In the genomic region with DNA sequence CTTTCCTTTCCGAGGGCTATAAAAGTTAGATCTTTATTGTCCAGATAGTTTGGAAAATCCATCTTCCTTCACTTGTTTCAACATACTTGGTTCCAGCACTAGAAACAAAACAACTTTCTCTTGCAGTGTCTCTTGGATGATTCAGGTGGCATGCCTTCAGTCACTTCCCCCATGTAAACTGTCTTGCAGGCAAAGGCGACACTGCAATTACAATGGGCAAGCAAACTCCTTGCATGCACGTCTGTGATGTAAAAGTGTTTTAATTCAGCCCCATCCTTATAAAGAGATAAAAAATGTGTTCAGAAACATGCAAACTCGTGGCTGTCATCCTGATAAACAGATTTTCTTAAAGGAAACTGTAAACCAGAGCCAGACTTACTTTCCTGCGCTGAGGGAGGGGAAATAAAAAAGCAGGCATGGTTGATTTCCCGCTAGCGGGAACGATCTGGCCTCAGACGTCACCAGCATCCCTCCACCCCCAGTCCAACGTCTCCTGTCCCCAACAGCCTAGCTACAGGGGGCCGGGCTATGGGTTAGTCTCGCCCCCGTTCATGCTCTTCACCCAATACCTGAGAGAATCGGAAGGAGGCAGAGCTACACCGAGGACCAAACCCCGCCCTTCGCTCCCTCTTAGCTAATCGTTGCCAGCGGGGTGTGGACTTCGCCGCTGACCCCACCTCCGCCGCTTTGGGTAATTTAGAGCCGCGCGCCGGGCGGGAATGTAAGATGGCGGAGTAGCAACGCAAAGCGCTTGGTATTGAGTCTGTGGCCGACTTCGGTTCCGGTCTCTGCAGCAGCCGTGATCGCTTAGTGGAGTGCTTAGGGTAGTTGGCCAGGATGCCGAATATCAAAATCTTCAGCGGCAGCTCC, we compare ENCODE assay signal across 7 cellular contexts.
DNase-seq lines count a peak whose midpoint lies in the region; ATAC-seq and TF ChIP-seq lines count a peak whose summit lies in the region.

A gene (plus strand): TSS at position 719 of the 870 bp plus-strand sequence. CDS start 119 bp downstream, at position 838.

- no peak for TF ChIP-seq CTCF in retinal pigment epithelial cell (conservative IDR thresholded peaks at IDR 0.05; ENCODE audit: low read depth, low read length)

- H3K4me3 ChIP-seq in retinal pigment epithelial cell (ENCODE audit: low read length): peak within 1 kb of the TSS; percentile 82

- ATAC-seq in GM18508 (IDR thresholded peaks at IDR 0.05; ENCODE audit: insufficient read depth, unreplicated experiment) (peak; percentile 99), HG03025 (IDR thresholded peaks at IDR 0.05; ENCODE audit: low FRiP score, unreplicated experiment) (peak; percentile 100)

- DNase-seq in NCI-H2081 (lab: John Stamatoyannopoulos, UW): peak; percentile 99
- peak; percentile 75 for DNase-seq in T1000 (lab: John Stamatoyannopoulos, UW)
- peak; percentile 95 for DNase-seq in astrocyte of the hippocampus (ENCODE audit: low read depth, low spot score)
- peak; percentile 83 to 86 for DNase-seq in hippocampal formation (lab: John Stamatoyannopoulos, UW)
- peak; percentile 81 for DNase-seq in retinal pigment epithelial cell (ENCODE audit: low read depth)

Comparison
In these comparisons a context has a peak if more than half of its experiments do, and no peak if none do; other contexts are left out.
1. Peak in every context shown above with its lines: DNase-seq, ATAC-seq and H3K4me3 ChIP-seq.